In genomic region chr12:95205685-95206084, GRCh38 we compare ENCODE assay signal across 8 cellular contexts. TPM values are rescaled to one million over a fixed set of nuclear protein-coding genes. Genes with fewer than 3 reads are reported as not detected.
DNase-seq lines count a peak whose midpoint lies in the region; ATAC-seq and TF ChIP-seq lines count a peak whose summit lies in the region.

No MANE protein-coding gene starts in this region.

- H3K9ac ChIP-seq in SK-N-SH (peak overlapping the region; percentile 48), parathyroid adenoma (no peak overlapping the region)

- peaks cover 84% of the 10 kb centered on the region for H3K36me3 Mint-ChIP-seq in Calu3 (ENCODE audit: insufficient read depth, unreplicated experiment)

- H3K27me3 Mint-ChIP-seq in Calu3 (ENCODE audit: unreplicated experiment) = no peaks in the 10 kb centered on the region

- intact Hi-C loops in Calu3 (cut with micrococcal nuclease; ENCODE audit: unreplicated experiment) = loop anchor here (2.0 kb wide), 1 partner anchor 13 kb away; no protein-coding TSS in a partner anchor

- H3K9me2 ChIP-seq in SK-N-SH = no peaks in the 10 kb centered on the region

- WGBS in SK-N-SH (ENCODE audit: low lambda C conversion rate) = 50% methylated on average over 4 of the region's 4 CpGs

- peak overlapping the region; percentile 98 for H3K27ac Mint-ChIP-seq in Calu3 (ENCODE audit: unreplicated experiment)

- H2AFZ ChIP-seq in SK-N-SH (ENCODE audit: low read depth) = peak overlapping the region; percentile 70
- peak overlapping the region; percentile 20 for H2AFZ ChIP-seq in parathyroid adenoma

- H3K4me3 Mint-ChIP-seq in Calu3 (ENCODE audit: low read depth, unreplicated experiment) = peak overlapping the region; percentile 26

- TF ChIP-seq RAD21 in SK-N-SH (IDR thresholded peaks at IDR 0.05; ENCODE audit: low read length) = no peak

- no peak for TF ChIP-seq CTCF in Calu3 (IDR thresholded peaks at IDR 0.05; ENCODE audit: unreplicated experiment)
- TF ChIP-seq CTCF in SK-N-SH (IDR thresholded peaks at IDR 0.05) = no peak
- TF ChIP-seq CTCF in fibroblast of villous mesenchyme (IDR thresholded peaks at IDR 0.05; ENCODE audit: insufficient read depth, low read depth, low read length) = no peak
- no peak for TF ChIP-seq CTCF in parathyroid adenoma (IDR thresholded peaks at IDR 0.05)

- ATAC-seq in HG03039 (IDR thresholded peaks at IDR 0.05; ENCODE audit: unreplicated experiment) = no peak
- ATAC-seq in GM21526 (IDR thresholded peaks at IDR 0.05; ENCODE audit: low FRiP score, unreplicated experiment) = no peak
- no peak for ATAC-seq in HG03139 (IDR thresholded peaks at IDR 0.05; ENCODE audit: unreplicated experiment)

- no peaks in the 10 kb centered on the region for H4K20me1 ChIP-seq in SK-N-SH (ENCODE audit: insufficient read depth)

- H3K4me1 ChIP-seq in SK-N-SH (ENCODE audit: control insufficient read depth in 1 of 2, insufficient read depth in 2 of 2, low read depth in 1 of 2, low read length in 1 of 2) (peaks cover 13 to 55% of the 10 kb centered on the region in 2 experiments; a peak in 3 of 4 replicates), parathyroid adenoma (no peaks in the 10 kb centered on the region)

- H3K4me3 ChIP-seq in SK-N-SH (ENCODE audit: low read depth in 2 of 2, low read length in 1 of 2) (no peak overlapping the region), fibroblast of villous mesenchyme (ENCODE audit: low read depth, low read length) (no peak overlapping the region), parathyroid adenoma (ENCODE audit: low read depth, low read length) (no peak overlapping the region)

- CTCF ChIA-PET in Calu3 (lab: Charles Lee) = interaction anchor here (1.0 to 2.0 kb wide), 6 partner anchors 8 to 142 kb away, joined by 3 to 19 read pairs (median 4); partner anchors contain the start of genes FGD6 and VEZT
- CTCF ChIA-PET in SK-N-SH (lab: Yijun Ruan, JAX) = interaction anchor here (1.5 kb wide), 1 partner anchor 55 kb away, joined by 5 read pairs; no protein-coding TSS in a partner anchor

- peaks cover 24% of the 10 kb centered on the region for H3F3A ChIP-seq in SK-N-SH (replicated peaks; ENCODE audit: insufficient read depth)

- POLR2A ChIA-PET in SK-N-SH (lab: Yijun Ruan, JAX) = no interaction called here

- peaks cover 62% of the 10 kb centered on the region for H3K79me2 ChIP-seq in SK-N-SH (ENCODE audit: insufficient read depth)
- H3K79me2 ChIP-seq in parathyroid adenoma = no peaks in the 10 kb centered on the region

- TF ChIP-seq EP300 in SK-N-SH (IDR thresholded peaks at IDR 0.05; ENCODE audit: borderline replicate concordance in 1 of 2, low read depth in 1 of 2, low read length in 1 of 2) = no peak

- peak overlapping the region; percentile 64 to 87 for H3K27ac ChIP-seq in SK-N-SH (ENCODE audit: low read depth in 2 of 2, low read length in 1 of 2)
- no peak overlapping the region for H3K27ac ChIP-seq in parathyroid adenoma

- DNase-seq in Calu3 (peak; percentile 21), SK-N-SH (no peak), fibroblast of villous mesenchyme (ENCODE audit: low read depth) (peak; percentile 89), NAMALWA (ENCODE audit: low spot score) (no peak)

- no peaks in the 10 kb centered on the region for H3K36me3 ChIP-seq in SK-N-SH (replicated peaks in 1 of 2; ENCODE audit: control insufficient read depth in 1 of 2, insufficient read depth in 2 of 2, low read length in 1 of 2)
- H3K36me3 ChIP-seq in parathyroid adenoma (ENCODE audit: control insufficient read depth, insufficient read depth, low read length) = no peaks in the 10 kb centered on the region

- peaks cover 2% of the 10 kb centered on the region for H3K9me3 Mint-ChIP-seq in Calu3 (ENCODE audit: low read depth, unreplicated experiment)

- H3K27me3 ChIP-seq in SK-N-SH (ENCODE audit: insufficient read depth) = no peaks in the 10 kb centered on the region
- no peaks in the 10 kb centered on the region for H3K27me3 ChIP-seq in parathyroid adenoma (ENCODE audit: control insufficient read depth, insufficient read depth, low read length)

- H3K4me2 ChIP-seq in SK-N-SH (peak overlapping the region; percentile 64), parathyroid adenoma (ENCODE audit: low read length) (no peak overlapping the region)

- BruUV-seq in Calu3 (replicated peaks; lab: Mats Ljungman, UMichigan) = no TSS peak

- H3K4me1 Mint-ChIP-seq in Calu3 (ENCODE audit: low read depth, unreplicated experiment) = peaks cover 81% of the 10 kb centered on the region

- H3K9me3 ChIP-seq in SK-N-SH (no peaks in the 10 kb centered on the region), parathyroid adenoma (ENCODE audit: control insufficient read depth, low read length) (no peaks in the 10 kb centered on the region)

TF ChIP-seq in SK-N-SH, 30 proteins besides CTCF, POLR2A, EP300 and RAD21:
- peak; percentile 39; the same call in 1 of the 2 replicates for TF ChIP-seq FOSL2 (IDR thresholded peaks at IDR 0.05; ENCODE audit: borderline replicate concordance, low read depth)
- TF ChIP-seq PBX3 (IDR thresholded peaks at IDR 0.05) = no peak
- TF ChIP-seq TEAD4 (IDR thresholded peaks at IDR 0.05; ENCODE audit: borderline replicate concordance, insufficient read depth) = no peak
- TF ChIP-seq TCF12 (IDR thresholded peaks at IDR 0.05) = no peak
- TF ChIP-seq, protein P1, sequence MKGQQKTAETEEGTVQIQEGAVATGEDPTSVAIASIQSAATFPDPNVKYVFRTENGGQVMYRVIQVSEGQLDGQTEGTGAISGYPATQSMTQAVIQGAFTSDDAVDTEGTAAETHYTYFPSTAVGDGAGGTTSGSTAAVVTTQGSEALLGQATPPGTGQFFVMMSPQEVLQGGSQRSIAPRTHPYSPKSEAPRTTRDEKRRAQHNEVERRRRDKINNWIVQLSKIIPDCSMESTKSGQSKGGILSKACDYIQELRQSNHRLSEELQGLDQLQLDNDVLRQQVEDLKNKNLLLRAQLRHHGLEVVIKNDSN (IDR thresholded peaks at IDR 0.05; ENCODE audit: borderline replicate concordance, low read depth) = no peak

RNA-seq across cellular contexts. Expression of gene FGD6, which starts 11.6 kb away (rescaled TPM):
- total RNA-seq in Calu3 (2022) (64.5 and 66.6 TPM in 2 replicates), fibroblast of villous mesenchyme (11.9 and 18.1 TPM in 2 replicates)
- polyA plus RNA-seq in SK-N-SH (2012; rRNA removed) = 2.8 and 3.8 TPM in 2 replicates
- 2.4 and 2.7 TPM in 2 replicates for polyA plus RNA-seq in SK-N-SH (2012; cell fraction: cytosol; rRNA removed)
- polyA plus RNA-seq in SK-N-SH (2012; cell fraction: nucleus; rRNA removed) = 3.9 and 9.8 TPM in 2 replicates

RNA-seq across cellular contexts. Expression of gene VEZT, which starts 11.9 kb away (rescaled TPM):
- total RNA-seq in Calu3 (2022) (149 and 160 TPM in 2 replicates), fibroblast of villous mesenchyme (73.4 and 84.6 TPM in 2 replicates)
- 41.2 and 55.0 TPM in 2 replicates for polyA plus RNA-seq in SK-N-SH (2012; rRNA removed)
- polyA plus RNA-seq in SK-N-SH (2012; cell fraction: cytosol; rRNA removed) = 58.3 and 62.7 TPM in 2 replicates
- 20.6 and 53.6 TPM in 2 replicates for polyA plus RNA-seq in SK-N-SH (2012; cell fraction: nucleus; rRNA removed)

Comparison
In these comparisons a context has a peak if more than half of its experiments do, and no peak if none do; other contexts are left out.
1. DNase-seq: peak in Calu3 (single experiment) and fibroblast of villous mesenchyme (single experiment); none in SK-N-SH (single experiment) and NAMALWA (single experiment).